15 cellular contexts compared by ENCODE assay signal in genomic region chr1:112557385-112557784, GRCh38. TPM values are rescaled to one million over a fixed set of nuclear protein-coding genes. Genes with fewer than 3 reads are reported as not detected.
DNase-seq lines count a peak whose midpoint lies in the region; ATAC-seq and TF ChIP-seq lines count a peak whose summit lies in the region.
"Had no signal": no experiment of that assay in that cellular context is flagged by ENCODE, and none has a peak within 500 bp of the region (broad histone marks: within the 10 kb centered on the region; RNA-seq: fewer than 3 reads in every experiment).

No MANE protein-coding gene starts in this region.

- intact Hi-C loops in IMR-90 (cut with micrococcal nuclease), result no loop called here

- H3K9ac ChIP-seq in IMR-90 (ENCODE audit: low read depth, low read length), result no peak overlapping the region

- BruUV-seq in IMR-90 (replicated peaks; lab: Mats Ljungman, UMichigan), result no TSS peak

- POLR2A ChIA-PET in IMR-90 (lab: Charles Lee; ENCODE audit: unreplicated experiment), result no interaction called here

- no peak overlapping the region for H2BK120ac ChIP-seq in IMR-90 (ENCODE audit: low read depth, low read length)

- no peak overlapping the region for H4K5ac ChIP-seq in IMR-90 (ENCODE audit: low read depth, low read length)

- no peaks in the 10 kb centered on the region for H3K9me3 ChIP-seq in IMR-90 (ENCODE audit: control insufficient read depth, insufficient read depth, low read length)
- H3K9me3 ChIP-seq: heart right ventricle had no signal

- H4K91ac ChIP-seq in IMR-90 (ENCODE audit: insufficient read depth, low read depth, low read length), result no peak overlapping the region

- no peak overlapping the region for H4K8ac ChIP-seq in IMR-90 (ENCODE audit: low read depth in 2 of 2, low read length in 2 of 2)

- in situ Hi-C loops in IMR-90 (cut with MboI; ENCODE audit: low sequenced_read_pairs), result no loop called here
- in situ Hi-C loops in brain microvascular endothelial cell (cut with HindIII; ENCODE audit: low pct_ligation_motif_present, low sequenced_read_pairs), result no loop called here

- TF ChIP-seq CTCF in IMR-90 (conservative IDR thresholded peaks at IDR 0.05; ENCODE audit: low read depth, low read length), result no peak
- TF ChIP-seq CTCF in brain microvascular endothelial cell (IDR thresholded peaks at IDR 0.05; ENCODE audit: low read depth, low read length, missing control alignments), result no peak
- TF ChIP-seq CTCF in mesothelial cell of epicardium (IDR thresholded peaks at IDR 0.05; ENCODE audit: unreplicated experiment), result no peak

- no peak overlapping the region for H2BK15ac ChIP-seq in IMR-90 (ENCODE audit: low read depth, low read length)

- no peaks in the 10 kb centered on the region for H3K9me3 Mint-ChIP-seq in mesothelial cell of epicardium
- H3K9me3 Mint-ChIP-seq: activated naive CD4-positive, alpha-beta T cell treated with anti-CD3 and anti-CD28 coated beads, Interleukin-2, amount 50 U/mL, for 24 hours; CD8-positive, alpha-beta memory T cell; central memory CD8-positive, alpha-beta T cell had no signal

- no peak overlapping the region for H3K4me3 Mint-ChIP-seq in mesothelial cell of epicardium
- H3K4me3 Mint-ChIP-seq: activated naive CD4-positive, alpha-beta T cell treated with anti-CD3 and anti-CD28 coated beads, Interleukin-2, amount 50 U/mL, for 24 hours; CD8-positive, alpha-beta memory T cell; central memory CD8-positive, alpha-beta T cell had no signal

- no peaks in the 10 kb centered on the region for H3K27me3 ChIP-seq in IMR-90 (ENCODE audit: control insufficient read depth, insufficient read depth, low read length)
- H3K27me3 ChIP-seq in brain microvascular endothelial cell (replicated peaks), result no peaks in the 10 kb centered on the region
- H3K27me3 ChIP-seq: heart right ventricle had no signal

- no peaks in the 10 kb centered on the region for H3K9me1 ChIP-seq in IMR-90 (ENCODE audit: insufficient read depth, low read length)

- H3K27ac ChIP-seq in IMR-90 (ENCODE audit: insufficient read depth, low read length) (peak overlapping the region; percentile 41; the same call in 1 of the 2 replicates), brain microvascular endothelial cell (peak overlapping the region; percentile 39)
- H3K27ac ChIP-seq: heart right ventricle, VCaP had no signal

- H3K56ac ChIP-seq in IMR-90 (ENCODE audit: extremely low read depth, insufficient read depth, low read length), result no peak overlapping the region

- peak overlapping the region; percentile 32 for H3K27ac Mint-ChIP-seq in mesothelial cell of epicardium
- H3K27ac Mint-ChIP-seq: activated naive CD4-positive, alpha-beta T cell treated with anti-CD3 and anti-CD28 coated beads, Interleukin-2, amount 50 U/mL, for 24 hours had no signal

- TF ChIP-seq POLR2A in IMR-90 (IDR thresholded peaks at IDR 0.05; ENCODE audit: low read depth, low read length), result no peak

- no peaks in the 10 kb centered on the region; a peak in 1 of 4 replicates for H3K79me1 ChIP-seq in IMR-90 (ENCODE audit: low read depth in 1 of 2, low read length in 2 of 2)

- H3K4me1 Mint-ChIP-seq in mesothelial cell of epicardium, result peaks cover 7% of the 10 kb centered on the region
- H3K4me1 Mint-ChIP-seq: activated naive CD4-positive, alpha-beta T cell treated with anti-CD3 and anti-CD28 coated beads, Interleukin-2, amount 50 U/mL, for 24 hours; CD8-positive, alpha-beta memory T cell; central memory CD8-positive, alpha-beta T cell had no signal

- peak; percentile 39 for DNase-seq in NCI-H82 (lab: John Stamatoyannopoulos, UW)
- DNase-seq in NCI-H82 treated with DMSO at 0.1 percent for 48 hours (lab: John Stamatoyannopoulos, UW; ENCODE audit: unreplicated experiment), result no peak
- DNase-seq in IMR-90, result peak; percentile 62
- no peak for DNase-seq in brain microvascular endothelial cell
- no peak for DNase-seq in mesothelial cell of epicardium (ENCODE audit: low spot score in 2 of 2, unreplicated experiment in 2 of 2)
- no peak for DNase-seq in SIG-M5 (lab: John Stamatoyannopoulos, UW)
- no peak for DNase-seq in COR-L47 (lab: John Stamatoyannopoulos, UW)
- no peak for DNase-seq in putamen (ENCODE audit: low spot score)
- DNase-seq: CD8-positive, alpha-beta memory T cell; heart right ventricle; MM.1S; trophoblast cell had no signal

- no peaks in the 10 kb centered on the region for H4K20me1 ChIP-seq in IMR-90 (ENCODE audit: insufficient read depth, low read length)

- TF ChIP-seq RAD21 in IMR-90 (IDR thresholded peaks at IDR 0.05; ENCODE audit: low read length), result no peak

- no peak overlapping the region for H2AK5ac ChIP-seq in IMR-90 (ENCODE audit: low read depth, low read length)

- H3K4ac ChIP-seq in IMR-90 (ENCODE audit: low read depth, low read length), result 0 out of 2 replicates have a peak overlapping the region, but pooled peaks have one; percentile 50

- CTCF ChIA-PET in IMR-90 (lab: Yijun Ruan, JAX), result no interaction called here

- dilution Hi-C loops in IMR-90 (cut with HindIII; ENCODE audit: low sequenced_read_pairs, unreplicated experiment), result no loop called here

- H3K4me3 ChIP-seq in IMR-90 (ENCODE audit: insufficient read depth, low read depth, low read length), result no peak overlapping the region
- H3K4me3 ChIP-seq in brain microvascular endothelial cell (ENCODE audit: low read depth, low read length), result no peak overlapping the region
- H3K4me3 ChIP-seq: heart right ventricle had no signal

- H3K36me3 ChIP-seq in IMR-90 (ENCODE audit: control insufficient read depth, insufficient read depth, low read length) (peaks cover 4% of the 10 kb centered on the region), brain microvascular endothelial cell (replicated peaks) (no peaks in the 10 kb centered on the region)

- no peak overlapping the region; the same call in 1 of the 2 replicates for H3K14ac ChIP-seq in IMR-90 (replicated peaks; ENCODE audit: low read depth, low read length)

- no peak overlapping the region for H3K4me2 ChIP-seq in IMR-90 (ENCODE audit: low read depth, low read length)

- 0 out of 2 replicates have a peak overlapping the region, but pooled peaks have one; percentile 57 for H2BK20ac ChIP-seq in IMR-90 (ENCODE audit: low read depth, low read length)

- no peaks in the 10 kb centered on the region for H3K4me1 ChIP-seq in IMR-90 (ENCODE audit: control insufficient read depth, insufficient read depth, low read length)
- H3K4me1 ChIP-seq: heart right ventricle had no signal

- H2AFZ ChIP-seq in IMR-90 (replicated peaks; ENCODE audit: low read length, poor library complexity), result no peak overlapping the region

- H3K27me3 Mint-ChIP-seq in mesothelial cell of epicardium (ENCODE audit: low read depth), result no peaks in the 10 kb centered on the region
- H3K27me3 Mint-ChIP-seq: activated naive CD4-positive, alpha-beta T cell treated with anti-CD3 and anti-CD28 coated beads, Interleukin-2, amount 50 U/mL, for 24 hours; CD8-positive, alpha-beta memory T cell; central memory CD8-positive, alpha-beta T cell had no signal

- no CpG with 5 or more reads among the region's 1 CpG for WGBS in IMR-90 (ENCODE audit: extremely low coverage in 2 of 2, insufficient read length in 1 of 2), 2 experiments

- H2AK9ac ChIP-seq in IMR-90 (replicated peaks; ENCODE audit: low read depth, low read length, poor library complexity), result no peak overlapping the region

- ATAC-seq in IMR-90 (ENCODE audit: low read depth), result peak; percentile 79

- H3K23ac ChIP-seq in IMR-90 (ENCODE audit: low read depth, low read length), result no peak overlapping the region

- no peak overlapping the region for H3K18ac ChIP-seq in IMR-90 (ENCODE audit: low read depth, low read length)

- H2BK5ac ChIP-seq in IMR-90 (ENCODE audit: low read depth, low read length, poor library complexity, severe bottlenecking), result peak overlapping the region; percentile 69

- peaks cover 13% of the 10 kb centered on the region for H3K36me3 Mint-ChIP-seq in mesothelial cell of epicardium

TF ChIP-seq in IMR-90, 13 proteins besides CTCF, POLR2A, EP300 and RAD21:
- TF ChIP-seq CHD1 (IDR thresholded peaks at IDR 0.05; ENCODE audit: low read depth, low read length) (no peak), SMC3 (IDR thresholded peaks at IDR 0.05; ENCODE audit: low read depth, low read length) (no peak), MXI1 (IDR thresholded peaks at IDR 0.05; ENCODE audit: borderline replicate concordance, low read depth, low read length) (no peak), MAFK (IDR thresholded peaks at IDR 0.05; ENCODE audit: low read depth, low read length) (peak; percentile 88), USF2 (IDR thresholded peaks at IDR 0.05; ENCODE audit: low read depth, low read length) (no peak), FOS (IDR thresholded peaks at IDR 0.05; ENCODE audit: low read depth, low read length) (no peak), MAZ (IDR thresholded peaks at IDR 0.05; ENCODE audit: borderline replicate concordance, low read depth, low read length) (no peak), RCOR1 (IDR thresholded peaks at IDR 0.05; ENCODE audit: insufficient replicate concordance, low read length) (no peak), CEBPB (IDR thresholded peaks at IDR 0.05; ENCODE audit: low read depth, low read length) (no peak), ELK1 (IDR thresholded peaks at IDR 0.05; ENCODE audit: borderline replicate concordance, low read depth, low read length) (no peak), NFE2L2 (IDR thresholded peaks at IDR 0.05; ENCODE audit: low read depth, low read length) (peak; percentile 94), BHLHE40 (IDR thresholded peaks at IDR 0.05; ENCODE audit: low read depth, low read length) (no peak), RFX5 (IDR thresholded peaks at IDR 0.05; ENCODE audit: low read depth, low read length) (no peak)

RNA-seq across cellular contexts. Expression of gene WNT2B, which starts 48.6 kb away (rescaled TPM):
- 0.54 and 0.56 TPM in 2 replicates for total RNA-seq in IMR-90 (2012; rRNA removed)
- polyA plus RNA-seq in IMR-90 (2012; rRNA removed), result 0.50 TPM in 2 replicates
- 0.16 and 0.30 TPM in 2 replicates for polyA plus RNA-seq in IMR-90 (2012; cell fraction: cytosol; rRNA removed)
- polyA plus RNA-seq in IMR-90 (2012; cell fraction: nucleus; rRNA removed; ENCODE audit: low replicate concordance), result 3.6 and 4.1 TPM in 2 replicates
- total RNA-seq in mesothelial cell of epicardium, result 146 to 165 TPM (median 151 TPM) in 3 replicates

Comparison
In these comparisons a context has a peak if more than half of its experiments do, and no peak if none do; other contexts are left out.
1. DNase-seq: peak in NCI-H82 (single experiment) and IMR-90 (single experiment); none in NCI-H82 treated with DMSO at 0.1 percent for 48 hours (single experiment), brain microvascular endothelial cell (single experiment), mesothelial cell of epicardium (0 of 2), SIG-M5 (single experiment), COR-L47 (single experiment) and putamen (single experiment).
2. RNA of gene WNT2B, which starts 48.6 kb away (total RNA-seq): 146 to 165 TPM in mesothelial cell of epicardium; 0.54 to 0.56 TPM in IMR-90; every median in the first group is over 10 times any median in the second.